ENCODE assay signal across 1 cellular context in genomic region chr19:10258080-10258710, GRCh38.
TF ChIP-seq lines count a peak whose summit lies in the region.

No MANE protein-coding gene starts in this region.

TF ChIP-seq in K562, 482 proteins besides CTCF, POLR2A, EP300 and RAD21:
- TF ChIP-seq ZC3H4 (CRISPR knock-in tag; IDR thresholded peaks at IDR 0.05; ENCODE audit: borderline replicate concordance) (no peak), POLR2G (IDR thresholded peaks at IDR 0.05; ENCODE audit: low read depth, low read length) (peak; percentile 60), RBFOX2 (IDR thresholded peaks at IDR 0.05; ENCODE audit: low read depth, low read length) (peak; percentile 68), PTTG1 (tag; IDR thresholded peaks at IDR 0.05; ENCODE audit: low read depth) (no peak), RBM22 (IDR thresholded peaks at IDR 0.05; ENCODE audit: low read depth, low read length, poor library complexity, severe bottlenecking) (peak; percentile 66)
